Comparison of ENCODE assay signal across 8 cellular contexts in genomic region chr9:84397151-84397728, GRCh38. TPM values are rescaled to one million over a fixed set of nuclear protein-coding genes. Genes with fewer than 3 reads are reported as not detected.
DNase-seq lines count a peak whose midpoint lies in the region; ATAC-seq, FAIRE-seq and TF ChIP-seq lines count a peak whose summit lies in the region.

No MANE protein-coding gene starts in this region.

- H3K36me3 Mint-ChIP-seq in T-helper 17 cell (ENCODE audit: low read depth) = no peaks in the 10 kb centered on the region
- H3K36me3 Mint-ChIP-seq in astrocyte (ENCODE audit: low read depth, unreplicated experiment) = no peaks in the 10 kb centered on the region

- H3K4me3 ChIP-seq in astrocyte (ENCODE audit: insufficient read depth, low read depth, low read length) (no peak overlapping the region), sigmoid colon (no peak overlapping the region)

- H3K9ac ChIP-seq in astrocyte (ENCODE audit: low read length) = no peak overlapping the region

- H3K9me3 ChIP-seq in T-helper 17 cell (ENCODE audit: control insufficient read depth, low read length, poor library complexity, severe bottlenecking) = no peaks in the 10 kb centered on the region
- H3K9me3 ChIP-seq in astrocyte (ENCODE audit: insufficient read depth, low read depth, low read length) = no peaks in the 10 kb centered on the region
- no peaks in the 10 kb centered on the region for H3K9me3 ChIP-seq in sigmoid colon

- no peak for FAIRE-seq in astrocyte (lab: Jason Lieb, UNC)

- H3K27me3 Mint-ChIP-seq in T-helper 17 cell (peaks cover 12% of the 10 kb centered on the region), astrocyte (ENCODE audit: low read depth, unreplicated experiment) (peaks cover 5% of the 10 kb centered on the region)

- H3K9me3 Mint-ChIP-seq in astrocyte (ENCODE audit: unreplicated experiment) = no peaks in the 10 kb centered on the region

- no peak for TF ChIP-seq EP300 in sigmoid colon (IDR thresholded peaks at IDR 0.05)

- H3K36me3 ChIP-seq in astrocyte (ENCODE audit: insufficient read depth, low read length) = no peaks in the 10 kb centered on the region
- no peaks in the 10 kb centered on the region for H3K36me3 ChIP-seq in sigmoid colon

- H3K4me1 ChIP-seq in astrocyte (ENCODE audit: insufficient read depth, low read length) (peaks cover 10% of the 10 kb centered on the region), sigmoid colon (no peaks in the 10 kb centered on the region)

- 54 to 58% methylated on average over 13 of the region's 13 CpGs for WGBS in sigmoid colon, 2 donors

- H4K20me1 ChIP-seq in astrocyte (ENCODE audit: insufficient read depth, low read length) = no peaks in the 10 kb centered on the region

- H3K79me2 ChIP-seq in astrocyte (ENCODE audit: insufficient read depth, low read length) = no peaks in the 10 kb centered on the region

- H3K27me3 ChIP-seq in astrocyte (ENCODE audit: insufficient read depth, low read length) = peaks cover 8% of the 10 kb centered on the region
- peaks cover 0 to 4% (median 0%) of the 10 kb centered on the region in 3 donors for H3K27me3 ChIP-seq in sigmoid colon

- no peak for TF ChIP-seq POLR2A in sigmoid colon (IDR thresholded peaks at IDR 0.05)

- intact Hi-C loops in sigmoid colon (cut with DNase I) = loop anchor here (2.0 kb wide), 2 partner anchors 562 to 1214 kb away; no protein-coding TSS in a partner anchor

- H3K27ac Mint-ChIP-seq in T-helper 17 cell (no peak overlapping the region), astrocyte (ENCODE audit: unreplicated experiment) (peak overlapping the region; percentile 18)

- H3K27ac ChIP-seq in astrocyte (ENCODE audit: low read depth, low read length) (no peak overlapping the region), sigmoid colon (no peak overlapping the region)

- peak; percentile 81 for ATAC-seq in T-helper 17 cell
- no peak for ATAC-seq in HG02870 (IDR thresholded peaks at IDR 0.05; ENCODE audit: unreplicated experiment)

- H2AFZ ChIP-seq in astrocyte (ENCODE audit: low read depth, low read length) = no peak overlapping the region

- H3K4me3 Mint-ChIP-seq in T-helper 17 cell (no peak overlapping the region), astrocyte (ENCODE audit: unreplicated experiment) (no peak overlapping the region)

- H3K4me2 ChIP-seq in astrocyte (ENCODE audit: low read length) = peak overlapping the region; percentile 32

- DNase-seq in EH (ENCODE audit: low read depth) = peak; percentile 72
- peak; percentile 61 for DNase-seq in H4 (ENCODE audit: low spot score)
- peak; percentile 76 for DNase-seq in NCI-H1092 treated with DMSO at 0.1 percent for 48 hours (lab: John Stamatoyannopoulos, UW)
- DNase-seq in T-helper 17 cell = peak; percentile 18 to 47 (median 40)
- DNase-seq in astrocyte (ENCODE audit: low read depth) = peak; percentile 20
- peak; percentile 55 for DNase-seq in hepatic stellate cell (ENCODE audit: low spot score)
- DNase-seq in sigmoid colon = peak; percentile 73

- TF ChIP-seq CTCF in astrocyte (IDR thresholded peaks at IDR 0.05; ENCODE audit: insufficient read depth, low read depth, low read length) = peak; percentile 87
- TF ChIP-seq CTCF in sigmoid colon (IDR thresholded peaks at IDR 0.05) = peak; percentile 61 to 92 (median 80)

- H3K4me1 Mint-ChIP-seq in T-helper 17 cell (no peaks in the 10 kb centered on the region), astrocyte (ENCODE audit: low read depth, unreplicated experiment) (peaks cover 2% of the 10 kb centered on the region)

RNA-seq across cellular contexts. Expression of gene SLC28A3, which starts 56.7 kb away (rescaled TPM):
- total RNA-seq in H4 (2014; rRNA removed; shearing (Covaris generic)) = 0.02 TPM in 1 of 2 replicates, not detected in the other
- total RNA-seq in T-helper 17 cell (not detected), astrocyte (0.29 and 0.30 TPM in 2 replicates), sigmoid colon (not detected)
- polyA plus RNA-seq in sigmoid colon = 1 to 10 TPM in 1 of 3 donors, under 1 TPM in 1, not detected in 1; 0.23 to 2.4 TPM

Comparison
In these comparisons a context has a peak if more than half of its experiments do, and no peak if none do; other contexts are left out.
1. DNase-seq: peak in every context shown above with its lines; median percentile 76 in NCI-H1092 treated with DMSO at 0.1 percent for 48 hours; 73 in sigmoid colon; 72 in EH; 61 in H4; 55 in hepatic stellate cell; 40 in T-helper 17 cell; 20 in astrocyte.